ENCODE assay signal across 15 cellular contexts in genomic region chrX:41339148-41339547, GRCh38. TPM values are rescaled to one million over a fixed set of nuclear protein-coding genes. Genes with fewer than 3 reads are reported as not detected.
DNase-seq lines count a peak whose midpoint lies in the region; ATAC-seq, FAIRE-seq and TF ChIP-seq lines count a peak whose summit lies in the region.
"Had no signal": no experiment of that assay in that cellular context is flagged by ENCODE, and none has a peak within 500 bp of the region (broad histone marks: within the 10 kb centered on the region; RNA-seq: fewer than 3 reads in every experiment).

No MANE protein-coding gene starts in this region.

- CTCF ChIA-PET in HepG2 (lab: Yijun Ruan, JAX; ENCODE audit: low intra/inter-chr PET ratio, low total read pairs) = no interaction called here

- H3K4me1 Mint-ChIP-seq in memory B cell = peaks cover 15% of the 10 kb centered on the region

- no peaks in the 10 kb centered on the region for H3K9me3 ChIP-seq in HepG2 (ENCODE audit: low read length)
- no peaks in the 10 kb centered on the region for H3K9me3 ChIP-seq in right lobe of liver
- no peaks in the 10 kb centered on the region for H3K9me3 ChIP-seq in vagina
- H3K9me3 ChIP-seq: sigmoid colon had no signal

- H3K79me2 ChIP-seq in HepG2 (ENCODE audit: insufficient read depth, low read length) = peaks cover 73% of the 10 kb centered on the region

- DNase-seq in HepG2 (ENCODE audit: low spot score) (no peak), right lobe of liver (no peak), brain pericyte (ENCODE audit: low read depth, low spot score) (peak; percentile 33), memory B cell (ENCODE audit: low spot score in 2 of 2) (no peak), vagina (ENCODE audit: extremely low spot score in 2 of 2) (no peak), HTR-8/SVneo (ENCODE audit: insufficient read length, low spot score) (no peak), caudate nucleus (lab: John Stamatoyannopoulos, UW) (no peak), RCC 7860 (ENCODE audit: low spot score) (no peak)
- DNase-seq: activated gamma-delta T cell treated with Interleukin-2 at 50 U/mL for 16 hours, GF-D8, hypothalamus, NCI-H1105, NCI-H526, sigmoid colon had no signal

- H3K4me3 ChIP-seq in HepG2 (replicated peaks in 1 of 3; ENCODE audit: insufficient read depth in 1 of 3, low read depth in 2 of 3, low read length in 3 of 3) (no peak overlapping the region), right lobe of liver (no peak overlapping the region), vagina (peak overlapping the region in 1 of 2 donors; percentile 10)

- POLR2A ChIA-PET in HepG2 (lab: Yijun Ruan, JAX) = no interaction called here

- H3K4me1 ChIP-seq in HepG2 (ENCODE audit: insufficient read depth, low read length) (peaks cover 18% of the 10 kb centered on the region), right lobe of liver (peaks cover 0 to 37% (median 10%) of the 10 kb centered on the region in 4 donors), vagina (peaks cover 47% of the 10 kb centered on the region)

- H3K27me3 ChIP-seq in HepG2 (ENCODE audit: control insufficient read depth in 1 of 2, insufficient read depth in 2 of 2, low read length in 2 of 2) (no peaks in the 10 kb centered on the region; a peak in 1 of 5 replicates), right lobe of liver (no peaks in the 10 kb centered on the region), vagina (no peaks in the 10 kb centered on the region)
- H3K27me3 ChIP-seq: sigmoid colon had no signal

- FAIRE-seq in HepG2 (lab: Jason Lieb, UNC) (no peak), HTR-8/SVneo (lab: Jason Lieb, UNC) (no peak), RCC 7860 (lab: Jason Lieb, UNC) (no peak)

- peaks cover 18% of the 10 kb centered on the region for H3K36me3 Mint-ChIP-seq in memory B cell

- TF ChIP-seq POLR2A in HepG2 (IDR thresholded peaks at IDR 0.05; ENCODE audit: insufficient read depth in 1 of 2, low read depth in 2 of 2, low read length in 2 of 2) (no peak), right lobe of liver (IDR thresholded peaks at IDR 0.05) (no peak), vagina (IDR thresholded peaks at IDR 0.05) (no peak)

- no peak for TF ChIP-seq EP300 in HepG2 (IDR thresholded peaks at IDR 0.05; ENCODE audit: low read depth in 2 of 2, low read length in 2 of 2)
- TF ChIP-seq EP300 in HepG2 (CRISPR knock-in tag; IDR thresholded peaks at IDR 0.05; ENCODE audit: borderline replicate concordance) = no peak

- peak overlapping the region; percentile 11 for H3K4me3 Mint-ChIP-seq in memory B cell

- TF ChIP-seq RAD21 in HepG2 (CRISPR knock-in tag; IDR thresholded peaks at IDR 0.05) = no peak

- H3K4me2 ChIP-seq in HepG2 (ENCODE audit: low read depth, low read length) = 0 out of 2 replicates have a peak overlapping the region, but pooled peaks have one; percentile 12

- H3K36me3 ChIP-seq in HepG2 (replicated peaks in 1 of 2; ENCODE audit: control insufficient read depth in 1 of 2, insufficient read depth in 2 of 2, low read length in 2 of 2) = peaks cover 6 to 36% of the 10 kb centered on the region in 2 experiments; a peak in 3 of 5 replicates
- H3K36me3 ChIP-seq in right lobe of liver = peaks cover 18 to 60% (median 41%) of the 10 kb centered on the region in 4 donors
- H3K36me3 ChIP-seq in vagina = peaks cover 0 to 42% of the 10 kb centered on the region in 2 donors

- H3K9ac ChIP-seq in HepG2 (ENCODE audit: insufficient read depth, low read depth, low read length) = no peak overlapping the region

- WGBS in HepG2 (ENCODE audit: low lambda C conversion rate) = 73% methylated on average over 4 of the region's 4 CpGs
- WGBS in right lobe of liver (ENCODE audit: insufficient coverage, low coverage, low lambda C conversion rate, missing lambda C conversion rate) = 74% methylated on average over 4 of the region's 4 CpGs

- no peak for ATAC-seq in HepG2
- no peak for ATAC-seq in right lobe of liver
- ATAC-seq in memory B cell (ENCODE audit: low read depth) = no peak

- in situ Hi-C loops in HepG2 (cut with HindIII; ENCODE audit: extremely low pct_ligation_motif_present, low pct_unique_long_range_greater_than_20kb) = no loop called here

- H3K27ac Mint-ChIP-seq in memory B cell = peak overlapping the region; percentile 62

- H3K27me3 Mint-ChIP-seq in memory B cell = no peaks in the 10 kb centered on the region

- BruUV-seq in HepG2 (replicated peaks; lab: Mats Ljungman, UMichigan) = no TSS peak

- H3K27ac ChIP-seq in HepG2 (ENCODE audit: extremely low read length, insufficient read depth, low read length) (no peak overlapping the region), right lobe of liver (no peak overlapping the region), vagina (peak overlapping the region; percentile 34), caudate nucleus (ENCODE audit: low read depth, low read length) (no peak overlapping the region)
- H3K27ac ChIP-seq: VCaP had no signal

- TF ChIP-seq CTCF in HepG2 (CRISPR knock-in tag; IDR thresholded peaks at IDR 0.05) = no peak
- TF ChIP-seq CTCF in right lobe of liver (IDR thresholded peaks at IDR 0.05) = no peak
- TF ChIP-seq CTCF in vagina (IDR thresholded peaks at IDR 0.05) = no peak

- H4K20me1 ChIP-seq in HepG2 (ENCODE audit: insufficient read depth, low read length) = peaks cover 73% of the 10 kb centered on the region

- no peaks in the 10 kb centered on the region for H3K9me3 Mint-ChIP-seq in memory B cell

- no peak overlapping the region for H2AFZ ChIP-seq in HepG2 (ENCODE audit: low read length)

- intact Hi-C loops in HepG2 (cut with micrococcal nuclease; ENCODE audit: unreplicated experiment) (loop anchor here (10.0 kb wide), 1 partner anchor 64 kb away; no protein-coding TSS in a partner anchor), right lobe of liver (cut with DNase I) (no loop called here), vagina (cut with DNase I) (no loop called here)

TF ChIP-seq in HepG2, 621 proteins besides CTCF, POLR2A, EP300 and RAD21 (continues in another document):
- TF ChIP-seq NRL (CRISPR knock-in tag; IDR thresholded peaks at IDR 0.05; ENCODE audit: borderline replicate concordance) (no peak), ZNF878 (CRISPR knock-in tag; IDR thresholded peaks at IDR 0.05) (no peak), CBX5 (CRISPR knock-in tag; IDR thresholded peaks at IDR 0.05; ENCODE audit: borderline replicate concordance) (no peak), GTF3A (CRISPR knock-in tag; conservative IDR thresholded peaks at IDR 0.05) (no peak), PRDM10 (CRISPR knock-in tag; IDR thresholded peaks at IDR 0.05; ENCODE audit: low read depth) (no peak)

RNA-seq across cellular contexts. Expression of gene DDX3X, which starts 5.2 kb away (rescaled TPM):
- total RNA-seq in HepG2 (2016; rRNA removed; fragmentation: Illumina TruSeq; extraction: Trizol) (239 and 370 TPM in 2 replicates), right lobe of liver (100 to 1,000 TPM in 5 of 6 experiments, 10 to 100 TPM in 1; 85.1 to 210 (median 138) TPM), vagina (202 TPM)
- total RNA-seq in HepG2 (2016; cell fraction: cytosol; rRNA removed; fragmentation: Illumina TruSeq; extraction: Trizol; ENCODE audit: low read depth) = 10.9 and 11.5 TPM in 2 replicates
- 250 and 342 TPM in 2 replicates for total RNA-seq in HepG2 (2016; cell fraction: insoluble cytoplasmic fraction; rRNA removed; fragmentation: Illumina TruSeq; extraction: Trizol)
- 50.1 and 56.9 TPM in 2 replicates for total RNA-seq in HepG2 (2016; cell fraction: membrane; rRNA removed; fragmentation: Illumina TruSeq; extraction: Trizol)
- 205 and 220 TPM in 2 replicates for total RNA-seq in HepG2 (2016; cell fraction: nucleus; rRNA removed; fragmentation: Illumina TruSeq; extraction: Trizol)
- 53.0 and 53.5 TPM in 2 replicates for polyA plus RNA-seq in HepG2 (2011; rRNA removed)
- polyA plus RNA-seq in HepG2 (2011; cell fraction: cytosol; rRNA removed) = 22.8 and 38.5 TPM in 2 replicates
- polyA plus RNA-seq in HepG2 (2011; cell fraction: nucleus; rRNA removed) = 46.9 and 70.9 TPM in 2 replicates
- 111 and 117 TPM in 2 replicates for polyA plus RNA-seq in HepG2 (2012)
- polyA plus RNA-seq in HepG2 (2016; cell fraction: cytosol; fragmentation: Illumina TruSeq; extraction: Trizol; ENCODE audit: low read depth) = 3.4 and 4.0 TPM in 2 replicates
- 216 and 226 TPM in 2 replicates for polyA plus RNA-seq in HepG2 (2016; cell fraction: insoluble cytoplasmic fraction; fragmentation: Illumina TruSeq; extraction: Trizol; ENCODE audit: low read depth)
- 12.2 and 15.8 TPM in 2 replicates for polyA plus RNA-seq in HepG2 (2016; cell fraction: membrane; fragmentation: Illumina TruSeq; extraction: Trizol; ENCODE audit: low read depth)
- 181 and 195 TPM in 2 replicates for polyA plus RNA-seq in HepG2 (2016; cell fraction: nucleus; fragmentation: Illumina TruSeq; extraction: Trizol; ENCODE audit: insufficient read depth, low read depth)
- 87.7 and 227 TPM in 2 replicates for polyA minus RNA-seq in HepG2 (2011; rRNA and poly(A)+ RNA removed; ENCODE audit: low replicate concordance)
- polyA minus RNA-seq in HepG2 (2011; cell fraction: cytosol; rRNA and poly(A)+ RNA removed) = 89.6 and 98.9 TPM in 2 replicates
- 324 and 365 TPM in 2 replicates for polyA minus RNA-seq in HepG2 (2011; cell fraction: nucleus; rRNA and poly(A)+ RNA removed)
